Comparison of ENCODE assay signal across 1 cellular context in genomic region chr6:36650848-36651247, GRCh38.
A peak's percentile ranks its signal among the peaks of the same experiment; 100 is the strongest.
TF ChIP-seq lines count a peak whose summit lies in the region.

No MANE protein-coding gene starts in this region.

TF ChIP-seq in GM12878, 131 proteins besides CTCF, POLR2A, EP300 and RAD21 (continues in another document):
- TF ChIP-seq USF2 (IDR thresholded peaks at IDR 0.05; ENCODE audit: borderline replicate concordance, low read depth, low read length) = no peak
- no peak for TF ChIP-seq NR2C1 (IDR thresholded peaks at IDR 0.05)
- 0 out of 4 replicates have a peak, but pooled peaks of 1 of the 2 experiments have one; percentile 17 for TF ChIP-seq SRF (IDR thresholded peaks at IDR 0.05; ENCODE audit: low read depth in 2 of 2, low read length in 2 of 2)
- TF ChIP-seq BRCA1 (IDR thresholded peaks at IDR 0.05; ENCODE audit: low read depth, low read length) = no peak
- no peak for TF ChIP-seq FOXK2 (IDR thresholded peaks at IDR 0.05)
- TF ChIP-seq ZNF592 (IDR thresholded peaks at IDR 0.05) = no peak
- TF ChIP-seq IRF4 (IDR thresholded peaks at IDR 0.05; ENCODE audit: low read depth, low read length) = peak; percentile 49
- TF ChIP-seq SIX5 (IDR thresholded peaks at IDR 0.05; ENCODE audit: low read depth, low read length, severe bottlenecking) = no peak
- no peak for TF ChIP-seq CBX3 (IDR thresholded peaks at IDR 0.05; ENCODE audit: borderline replicate concordance, low read depth)
- TF ChIP-seq EED (IDR thresholded peaks at IDR 0.05; ENCODE audit: low read depth) = peak; percentile 93
- no peak for TF ChIP-seq ASH2L (IDR thresholded peaks at IDR 0.05; ENCODE audit: borderline replicate concordance, low read depth)
- peak; percentile 74 for TF ChIP-seq TCF12 (IDR thresholded peaks at IDR 0.05; ENCODE audit: low read depth, low read length)
- TF ChIP-seq TCF7 (IDR thresholded peaks at IDR 0.05; ENCODE audit: borderline replicate concordance) = peak; percentile 63
- TF ChIP-seq PAX5 (IDR thresholded peaks at IDR 0.05; ENCODE audit: borderline replicate concordance, low read depth, low read length) = no peak
- peak; percentile 86 for TF ChIP-seq SKIL (IDR thresholded peaks at IDR 0.05; ENCODE audit: low read depth, poor library complexity, severe bottlenecking)
- peak; percentile 44; the same call in 1 of the 2 replicates for TF ChIP-seq PML (IDR thresholded peaks at IDR 0.05; ENCODE audit: low read length)
- no peak for TF ChIP-seq ZBED1 (IDR thresholded peaks at IDR 0.05; ENCODE audit: borderline replicate concordance)
- TF ChIP-seq ZBTB40 (IDR thresholded peaks at IDR 0.05; ENCODE audit: borderline replicate concordance) = no peak
- no peak for TF ChIP-seq MAX (IDR thresholded peaks at IDR 0.05; ENCODE audit: low read depth, low read length)
- TF ChIP-seq DPF2 (IDR thresholded peaks at IDR 0.05) = peak; percentile 95
- TF ChIP-seq SMAD1 (IDR thresholded peaks at IDR 0.05; ENCODE audit: low read depth, partially characterized antibody) = peak; percentile 37
- no peak for TF ChIP-seq POLR2AphosphoS5 (IDR thresholded peaks at IDR 0.05; ENCODE audit: low read length)
- TF ChIP-seq HCFC1 (IDR thresholded peaks at IDR 0.05; ENCODE audit: low read length) = no peak
- TF ChIP-seq NR2F1 (conservative IDR thresholded peaks at IDR 0.05) = peak; percentile 48
- TF ChIP-seq E2F4 (IDR thresholded peaks at IDR 0.05; ENCODE audit: low read depth, low read length) = no peak
- TF ChIP-seq BMI1 (IDR thresholded peaks at IDR 0.05; ENCODE audit: borderline replicate concordance) = no peak; the same call in 1 of the 2 replicates
- no peak for TF ChIP-seq PAX8 (IDR thresholded peaks at IDR 0.05)
- no peak for TF ChIP-seq TARDBP (IDR thresholded peaks at IDR 0.05; ENCODE audit: borderline replicate concordance)
- TF ChIP-seq STAT3 (IDR thresholded peaks at IDR 0.05; ENCODE audit: low read depth, low read length) = peak; percentile 34; the same call in 1 of the 2 replicates
- no peak for TF ChIP-seq STAT1 (conservative IDR thresholded peaks at IDR 0.05)
- no peak for TF ChIP-seq ZBTB33 (IDR thresholded peaks at IDR 0.05)
- no peak; the same call in 1 of the 2 replicates for TF ChIP-seq SMC3 (IDR thresholded peaks at IDR 0.05; ENCODE audit: borderline replicate concordance, low read length)
- no peak for TF ChIP-seq SREBF1 (IDR thresholded peaks at IDR 0.05; ENCODE audit: low read length)
- TF ChIP-seq E4F1 (IDR thresholded peaks at IDR 0.05; ENCODE audit: borderline replicate concordance, partially characterized antibody) = no peak
- TF ChIP-seq BHLHE40 (IDR thresholded peaks at IDR 0.05; ENCODE audit: borderline replicate concordance in 1 of 2, low read depth in 2 of 2, low read length in 1 of 2) = peak; percentile 33 to 55; a peak in 2 of 4 replicates
- TF ChIP-seq SIN3A (IDR thresholded peaks at IDR 0.05; ENCODE audit: low read depth, low read length) = no peak
- TF ChIP-seq ZSCAN29 (IDR thresholded peaks at IDR 0.05) = no peak
- no peak for TF ChIP-seq HDAC6 (IDR thresholded peaks at IDR 0.05; ENCODE audit: unreplicated experiment)
- TF ChIP-seq ZZZ3 (IDR thresholded peaks at IDR 0.05; ENCODE audit: control insufficient read depth, insufficient read length, low read depth) = no peak
- no peak for TF ChIP-seq CHD1 (IDR thresholded peaks at IDR 0.05; ENCODE audit: low read depth, low read length)
- no peak for TF ChIP-seq ZNF274 (IDR thresholded peaks at IDR 0.05; ENCODE audit: insufficient read depth, insufficient read length)
